In the genomic region with DNA sequence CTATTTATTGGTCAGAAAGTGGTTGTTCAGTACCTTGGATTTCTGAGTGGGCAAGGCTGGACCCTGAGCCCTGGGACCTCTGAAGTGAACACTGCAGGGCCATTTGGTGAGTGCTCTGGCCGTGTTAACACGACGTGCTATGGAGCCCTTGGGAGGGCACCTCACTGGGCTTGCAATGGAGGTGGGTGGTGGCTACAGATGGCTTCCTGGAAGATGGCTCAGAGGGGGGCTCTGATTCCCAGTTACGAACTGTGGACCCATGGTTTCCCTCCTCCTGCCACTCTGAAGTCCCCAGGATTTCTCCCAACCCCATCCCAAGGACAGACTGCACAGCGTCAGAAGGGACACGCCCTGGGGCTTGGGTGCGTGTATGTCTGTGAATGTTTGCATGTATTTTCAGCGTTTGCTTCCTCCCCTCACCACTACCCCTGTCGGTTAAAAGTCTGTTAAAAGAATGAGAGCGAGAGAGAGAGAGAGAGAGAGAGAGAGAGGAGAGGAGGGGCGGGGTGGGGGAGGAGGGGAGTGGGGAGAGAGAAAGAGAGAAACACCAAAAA, we compare ENCODE assay signal across 8 cellular contexts. TPM values are rescaled to one million over a fixed set of nuclear protein-coding genes. Genes with fewer than 3 reads are reported as not detected.
DNase-seq lines count a peak whose midpoint lies in the region; ATAC-seq and TF ChIP-seq lines count a peak whose summit lies in the region.

No MANE protein-coding gene starts in this region.

- H3K4me3 ChIP-seq in OCI-LY7 (ENCODE audit: low read depth, low read length, poor library complexity, severe bottlenecking), result peak overlapping the region; percentile 79

- ATAC-seq in GM18868 (IDR thresholded peaks at IDR 0.05; ENCODE audit: unreplicated experiment) (peak; percentile 31), HG02610 (IDR thresholded peaks at IDR 0.05; ENCODE audit: unreplicated experiment) (peak; percentile 26), natural killer cell (no peak)

- peak overlapping the region; percentile 84 for H3K4me3 Mint-ChIP-seq in natural killer cell

- TF ChIP-seq CTCF in OCI-LY7 (conservative IDR thresholded peaks at IDR 0.05; ENCODE audit: low read length), result peak; percentile 37; the same call in 1 of the 2 replicates
- no peak for TF ChIP-seq CTCF in natural killer cell (IDR thresholded peaks at IDR 0.05)

- H3K27ac Mint-ChIP-seq in natural killer cell, result peak overlapping the region; percentile 99 to 100

- POLR2A ChIA-PET in OCI-LY7 (lab: Charles Lee) (interaction anchor here (0.5 to 17.3 kb wide), 7 partner anchors 7 to 1765 kb away, joined by 3 to 212 read pairs (median 31); no protein-coding TSS in a partner anchor), HEK293T (lab: Yijun Ruan, JAX) (no interaction called here)

- H3K36me3 Mint-ChIP-seq in natural killer cell, result peaks cover 8% of the 10 kb centered on the region

- H3K4me2 ChIP-seq in OCI-LY7 (ENCODE audit: low read length), result peak overlapping the region; percentile 84

- peak overlapping the region; percentile 39; the same call in 1 of the 2 replicates for H2AFZ ChIP-seq in OCI-LY7 (ENCODE audit: low read length)

- H3K79me2 ChIP-seq in OCI-LY7 (ENCODE audit: insufficient read depth, low read depth, low read length), result peaks cover 69% of the 10 kb centered on the region

- DNase-seq in OCI-LY7 (ENCODE audit: low spot score) (peak; percentile 84), natural killer cell (no peak), HEK293T (ENCODE audit: extremely low spot score) (no peak), NK-92 (lab: John Stamatoyannopoulos, UW; ENCODE audit: unreplicated experiment) (no peak), OCI-M1 (lab: John Stamatoyannopoulos, UW) (no peak), DMS 273 (lab: John Stamatoyannopoulos, UW; ENCODE audit: unreplicated experiment) (no peak)

- peak overlapping the region; percentile 93 for H3K27ac ChIP-seq in OCI-LY7 (ENCODE audit: low read depth, low read length, poor library complexity, severe bottlenecking)

- no peaks in the 10 kb centered on the region for H3K27me3 Mint-ChIP-seq in natural killer cell (ENCODE audit: low read depth in 2 of 2)

- H3K9me2 ChIP-seq in OCI-LY7 (ENCODE audit: insufficient read depth, low read length), result no peaks in the 10 kb centered on the region

- peaks cover 12% of the 10 kb centered on the region for H3K36me3 ChIP-seq in OCI-LY7 (ENCODE audit: insufficient read depth, low read length)

- BruUV-seq in OCI-LY7 (replicated peaks; lab: Mats Ljungman, UMichigan), result no TSS peak

- no peaks in the 10 kb centered on the region for H3K9me3 ChIP-seq in OCI-LY7 (ENCODE audit: low read length)

- H3K9me3 Mint-ChIP-seq in natural killer cell, result no peaks in the 10 kb centered on the region

- H3K4me1 Mint-ChIP-seq in natural killer cell, result peaks cover 45 to 51% of the 10 kb centered on the region in 2 donors

- H3K4me1 ChIP-seq in OCI-LY7 (ENCODE audit: insufficient read depth, low read length, poor library complexity, severe bottlenecking), result peaks cover 76% of the 10 kb centered on the region

- intact Hi-C loops in OCI-LY7 (cut with micrococcal nuclease; ENCODE audit: unreplicated experiment), result loop anchor here (5.0 to 10.0 kb wide), 3 partner anchors 322 to 1019 kb away; a partner anchor contains a TSS
- intact Hi-C loops in natural killer cell (cut with micrococcal nuclease), result no loop called here

- CTCF ChIA-PET in OCI-LY7 (lab: Charles Lee; ENCODE audit: unreplicated experiment) (interaction anchor here (1.0 kb wide), 2 partner anchors 9 to 11 kb away, joined by 3 read pairs; no protein-coding TSS in a partner anchor), HEK293T (lab: Yijun Ruan, JAX) (no interaction called here)

- H4K20me1 ChIP-seq in OCI-LY7 (ENCODE audit: insufficient read depth, low read length), result no peaks in the 10 kb centered on the region

TF ChIP-seq in HEK293T, 16 proteins besides CTCF, POLR2A, EP300 and RAD21:
- TF ChIP-seq SUZ12 (IDR thresholded peaks at IDR 0.05) (no peak), NFRKB (IDR thresholded peaks at IDR 0.05) (no peak), FOXK2 (IDR thresholded peaks at IDR 0.05) (no peak), ZNF384 (IDR thresholded peaks at IDR 0.05) (no peak), FOXA1 (IDR thresholded peaks at IDR 0.05) (no peak)

RNA-seq across cellular contexts. Expression of a gene that starts 3.7 kb away (rescaled TPM):
- total RNA-seq in OCI-LY7 (2014; rRNA removed; shearing (Covaris generic)), result 35.5 and 38.2 TPM in 2 replicates
- total RNA-seq in OCI-LY7 (2022) (83.2 and 87.4 TPM in 2 replicates), natural killer cell (100 to 1,000 TPM; 195 to 233 (median 195) TPM)

Comparison
In these comparisons a context has a peak if more than half of its experiments do, and no peak if none do; other contexts are left out.
1. ATAC-seq: peak in GM18868 (single experiment) and HG02610 (single experiment); none in natural killer cell (0 of 3).